Comparison of ENCODE assay signal across 8 cellular contexts in the genomic region with DNA sequence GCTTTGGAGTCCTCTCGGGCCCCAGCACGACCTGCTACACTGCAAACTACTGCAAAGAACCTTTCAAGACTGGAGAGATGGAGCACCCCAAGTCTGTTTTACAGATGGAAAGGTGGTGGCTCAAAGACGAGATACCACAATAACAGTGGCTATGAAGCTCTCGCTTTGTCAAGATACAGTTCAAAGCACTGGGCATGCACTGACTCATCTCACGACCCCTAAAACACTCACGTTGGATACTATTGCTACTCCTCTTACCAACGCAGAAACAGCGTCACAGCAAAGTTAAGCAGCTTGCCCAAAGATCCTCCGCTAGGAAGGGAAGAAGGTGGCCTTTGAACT. TPM values are rescaled to one million over a fixed set of nuclear protein-coding genes. Genes with fewer than 3 reads are reported as not detected.
DNase-seq lines count a peak whose midpoint lies in the region; ATAC-seq and TF ChIP-seq lines count a peak whose summit lies in the region.

No MANE protein-coding gene starts in this region.

- ATAC-seq in GM19395 (IDR thresholded peaks at IDR 0.05; ENCODE audit: unreplicated experiment) (no peak), GM21717 (IDR thresholded peaks at IDR 0.05; ENCODE audit: unreplicated experiment) (no peak)

- peak; percentile 49 for DNase-seq in GM12865 (ENCODE audit: low read depth)
- DNase-seq in NB4 (ENCODE audit: low read depth) = no peak
- no peak for DNase-seq in NCI-H2171 (lab: John Stamatoyannopoulos, UW)
- DNase-seq in HPDE6-E6E7 (ENCODE audit: extremely low spot score) = no peak

- peak overlapping the region; percentile 57 for H3K4me2 ChIP-seq in skeletal muscle satellite cell (ENCODE audit: low read length)

- TF ChIP-seq POLR2A in NB4 (IDR thresholded peaks at IDR 0.05; ENCODE audit: extremely low read depth, insufficient read length) = no peak

- TF ChIP-seq CTCF in GM12865 (IDR thresholded peaks at IDR 0.05; ENCODE audit: insufficient read depth, low read depth, low read length, missing control alignments) (no peak), NB4 (IDR thresholded peaks at IDR 0.05; ENCODE audit: low read depth, low read length) (no peak)

- no peaks in the 10 kb centered on the region for H3K36me3 ChIP-seq in duodenal mucosa (ENCODE audit: control insufficient read depth in 1 of 2, insufficient read depth in 2 of 2, low read length in 2 of 2)
- H3K36me3 ChIP-seq in skeletal muscle satellite cell (ENCODE audit: insufficient read depth, low read length) = no peaks in the 10 kb centered on the region

- H3K9ac ChIP-seq in duodenal mucosa (ENCODE audit: low read depth in 1 of 2, low read length in 2 of 2) (peak overlapping the region in 1 of 2 donors; percentile 47), skeletal muscle satellite cell (ENCODE audit: low read depth, low read length) (no peak overlapping the region)

- H3K4me1 ChIP-seq in duodenal mucosa (ENCODE audit: control insufficient read depth in 1 of 2, insufficient read depth in 2 of 2, low read length in 2 of 2) (peaks cover 5 to 7% of the 10 kb centered on the region in 2 donors), skeletal muscle satellite cell (ENCODE audit: control insufficient read depth, insufficient read depth, low read length) (no peaks in the 10 kb centered on the region)

- H3K4me3 ChIP-seq in GM12865 (ENCODE audit: low read depth, low read length) (peak overlapping the region; percentile 44), NB4 (ENCODE audit: low read depth, low read length) (peak overlapping the region; percentile 59), duodenal mucosa (ENCODE audit: low read depth in 1 of 2, low read length in 2 of 2) (peak overlapping the region; percentile 52 to 65), skeletal muscle satellite cell (ENCODE audit: low read length) (peak overlapping the region; percentile 35)

- H3K9me3 ChIP-seq in duodenal mucosa (ENCODE audit: control insufficient read depth in 1 of 2, low read length in 2 of 2) = no peaks in the 10 kb centered on the region
- no peaks in the 10 kb centered on the region for H3K9me3 ChIP-seq in skeletal muscle satellite cell (replicated peaks; ENCODE audit: low read length)

- H3K27me3 ChIP-seq in duodenal mucosa (ENCODE audit: control insufficient read depth in 1 of 2, insufficient read depth in 2 of 2, low read length in 2 of 2) (peaks cover 7 to 8% of the 10 kb centered on the region in 2 donors), skeletal muscle satellite cell (ENCODE audit: control insufficient read depth, insufficient read depth, low read length) (peaks cover 13% of the 10 kb centered on the region)

- no peak overlapping the region for H3K27ac ChIP-seq in duodenal mucosa (ENCODE audit: low read depth, low read length)

RNA-seq across cellular contexts. Expression of a gene that starts 24.0 kb away (rescaled TPM):
- total RNA-seq in skeletal muscle satellite cell (2012; rRNA removed) = not detected in 2 replicates

RNA-seq across cellular contexts. Expression of a gene that starts 26.5 kb away (rescaled TPM):
- not detected in 2 replicates for total RNA-seq in skeletal muscle satellite cell (2012; rRNA removed)

RNA-seq across cellular contexts. Expression of a gene that starts 49.8 kb away (rescaled TPM):
- total RNA-seq in skeletal muscle satellite cell (2012; rRNA removed) = not detected in 2 replicates
